Comparison of ENCODE assay signal across 7 cellular contexts in the genomic region with DNA sequence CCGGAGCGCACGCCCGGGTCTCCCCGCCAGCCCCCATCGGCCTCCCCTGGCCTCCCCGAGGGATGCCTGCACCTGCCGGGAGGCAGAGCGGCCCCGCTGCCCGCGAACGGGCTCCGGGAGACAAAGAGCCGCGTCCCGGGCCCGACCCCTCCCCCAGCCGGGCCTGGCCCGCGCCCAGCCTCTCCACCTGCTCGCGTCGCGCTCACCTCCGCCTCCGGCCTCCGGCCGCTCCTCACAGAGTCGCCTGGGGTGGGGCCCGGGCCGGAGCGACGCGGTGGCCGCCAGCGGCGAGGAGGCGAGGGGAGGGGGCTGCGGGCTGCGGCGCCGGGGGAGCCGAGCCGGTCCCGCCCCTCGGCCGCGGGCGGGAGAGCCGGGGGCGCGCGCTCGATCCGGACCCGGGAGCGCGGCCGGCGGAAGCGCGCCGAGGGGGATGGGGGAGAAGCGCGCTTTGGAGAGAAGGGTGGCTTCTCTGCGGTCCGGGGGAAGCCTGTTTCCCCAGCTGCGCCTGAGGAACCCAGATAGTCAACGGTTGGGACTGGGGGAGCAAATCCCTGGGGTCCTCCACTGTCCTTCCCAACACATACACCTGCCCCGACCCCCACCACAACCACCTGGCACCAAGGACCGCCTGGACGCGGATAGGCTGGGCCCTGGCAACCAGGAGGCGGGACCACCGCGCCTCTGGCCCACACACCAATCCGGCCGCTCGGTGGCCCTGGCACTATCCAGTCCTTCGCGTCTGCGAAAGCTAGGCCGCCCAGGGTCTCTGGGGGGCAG. TPM values are rescaled to one million over a fixed set of nuclear protein-coding genes. Genes with fewer than 3 reads are reported as not detected.
DNase-seq lines count a peak whose midpoint lies in the region; ATAC-seq, FAIRE-seq and TF ChIP-seq lines count a peak whose summit lies in the region.

A gene (minus strand): TSS at position 311 of the 777 bp plus-strand sequence. CDS start 701 bp downstream, outside the sequence.

- H3K36me3 ChIP-seq in kidney epithelial cell (ENCODE audit: control insufficient read depth, insufficient read depth, low read length): no peaks in the 10 kb centered on the region

- no peak for TF ChIP-seq CTCF in kidney epithelial cell (IDR thresholded peaks at IDR 0.05; ENCODE audit: insufficient read depth, low read length, poor library complexity, severe bottlenecking)

- DNase-seq in NCI-H2107 treated with DMSO at 0.1 percent for 48 hours (lab: John Stamatoyannopoulos, UW; ENCODE audit: unreplicated experiment) (peak; percentile 69), amygdala (lab: John Stamatoyannopoulos, UW) (peak in 46 of 56 donors; percentile 18 to 76 (median 51)), kidney epithelial cell (ENCODE audit: low read depth) (no peak), SKM-1 (lab: John Stamatoyannopoulos, UW; ENCODE audit: unreplicated experiment) (no peak)

- peaks cover 24% of the 10 kb centered on the region for H3K27me3 ChIP-seq in kidney epithelial cell (ENCODE audit: control insufficient read depth, insufficient read depth, low read length)

- peak within 1 kb of the TSS; percentile 52 for H3K4me3 ChIP-seq in kidney epithelial cell (ENCODE audit: low read depth, low read length)

- FAIRE-seq in G401.6 (lab: Jason Lieb, UNC): peak; percentile 63

- no peak for ATAC-seq in GM21367 (IDR thresholded peaks at IDR 0.05; ENCODE audit: unreplicated experiment)
- no peak for ATAC-seq in GM21576 (IDR thresholded peaks at IDR 0.05; ENCODE audit: unreplicated experiment)

RNA-seq across cellular contexts. Expression of the gene that starts here (rescaled TPM):
- 1.0 and 1.2 TPM in 2 replicates for total RNA-seq in kidney epithelial cell

Comparison
In these comparisons a context has a peak if more than half of its experiments do, and no peak if none do; other contexts are left out.
1. DNase-seq: peak in NCI-H2107 treated with DMSO at 0.1 percent for 48 hours (single experiment) and amygdala (46 of 56); none in kidney epithelial cell (single experiment) and SKM-1 (single experiment).